In genomic region chr13:79480954-79481684, GRCh38 we compare ENCODE assay signal across 8 cellular contexts. TPM values are rescaled to one million over a fixed set of nuclear protein-coding genes. Genes with fewer than 3 reads are reported as not detected.
DNase-seq lines count a peak whose midpoint lies in the region; ATAC-seq lines count a peak whose summit lies in the region.

Gene NDFIP2, plus strand, starts transcription at chr13:79481155. Its CDS starts 49 bp downstream, at chr13:79481204.

- peak within 1 kb of the TSS; percentile 5 for H3K4ac ChIP-seq in mesendoderm (ENCODE audit: low read depth, low read length)

- H3K9me3 Mint-ChIP-seq in CD8-positive, alpha-beta memory T cell: no peaks in the 10 kb centered on the region
- H3K9me3 Mint-ChIP-seq in activated CD8-positive, alpha-beta memory T cell treated with anti-CD3 and anti-CD28 coated beads, Interleukin-2, amount 10 ng/mL, durations not matched to agents 7 days and 5 days (ENCODE audit: low read depth): no peaks in the 10 kb centered on the region

- H3K9ac ChIP-seq in endocrine pancreas (ENCODE audit: control insufficient read depth, insufficient read depth, low read length) (peak within 1 kb of the TSS; percentile 97), mesendoderm (ENCODE audit: low read length) (peak within 1 kb of the TSS; percentile 79)

- CTCF ChIA-PET in CD8-positive, alpha-beta memory T cell (lab: Charles Lee): interaction anchor here (0.8 to 2.4 kb wide), 10 partner anchors 13 to 90 kb away, joined by 3 to 16 read pairs (median 4); no protein-coding TSS in a partner anchor
- CTCF ChIA-PET in activated CD8-positive, alpha-beta memory T cell treated with anti-CD3 and anti-CD28 coated beads, Interleukin-2, amount 10 ng/mL, durations not matched to agents 7 days and 5 days (lab: Charles Lee): interaction anchor here (0.6 to 5.0 kb wide), 25 partner anchors 11 to 89 kb away, joined by 3 to 41 read pairs (median 4); partner anchors contain the start of gene RBM26

- no peaks in the 10 kb centered on the region for H3K9me3 ChIP-seq in CD8-positive, alpha-beta memory T cell (ENCODE audit: low read length)
- H3K9me3 ChIP-seq in endocrine pancreas (ENCODE audit: control insufficient read depth, low read length): no peaks in the 10 kb centered on the region

- no peak within 1 kb of the TSS for H2BK120ac ChIP-seq in mesendoderm (ENCODE audit: low read depth, low read length)

- ATAC-seq in GM19468 (IDR thresholded peaks at IDR 0.05; ENCODE audit: extremely low read depth, unreplicated experiment): peak; percentile 86
- peak; percentile 83 for ATAC-seq in activated CD8-positive, alpha-beta memory T cell treated with anti-CD3 and anti-CD28 coated beads, Interleukin-2, amount 10 ng/mL, durations not matched to agents 7 days and 5 days

- peaks cover 22 to 48% (median 45%) of the 10 kb centered on the region in 3 donors for H3K4me1 Mint-ChIP-seq in CD8-positive, alpha-beta memory T cell
- H3K4me1 Mint-ChIP-seq in activated CD8-positive, alpha-beta memory T cell treated with anti-CD3 and anti-CD28 coated beads, Interleukin-2, amount 10 ng/mL, durations not matched to agents 7 days and 5 days: peaks cover 52% of the 10 kb centered on the region

- H3K56ac ChIP-seq in mesendoderm (ENCODE audit: low read length): peak within 1 kb of the TSS; percentile 91

- H3K18ac ChIP-seq in mesendoderm (ENCODE audit: low read length): peak within 1 kb of the TSS; percentile 15

- H3K79me2 ChIP-seq in mesendoderm (ENCODE audit: control insufficient read depth, insufficient read depth, low read length): peaks cover 18% of the 10 kb centered on the region

- H4K5ac ChIP-seq in mesendoderm (ENCODE audit: low read length): no peak within 1 kb of the TSS

- H3K27ac Mint-ChIP-seq in CD8-positive, alpha-beta memory T cell: peak within 1 kb of the TSS; percentile 83 to 96 (median 90)
- peak within 1 kb of the TSS; percentile 84 for H3K27ac Mint-ChIP-seq in activated CD8-positive, alpha-beta memory T cell treated with anti-CD3 and anti-CD28 coated beads, Interleukin-2, amount 10 ng/mL, durations not matched to agents 7 days and 5 days

- peak within 1 kb of the TSS; percentile 87 to 93 (median 92) for H3K4me3 Mint-ChIP-seq in CD8-positive, alpha-beta memory T cell
- H3K4me3 Mint-ChIP-seq in activated CD8-positive, alpha-beta memory T cell treated with anti-CD3 and anti-CD28 coated beads, Interleukin-2, amount 10 ng/mL, durations not matched to agents 7 days and 5 days: peak within 1 kb of the TSS; percentile 91

- peaks cover 0 to 1% of the 10 kb centered on the region in 2 donors for H3K27me3 Mint-ChIP-seq in CD8-positive, alpha-beta memory T cell
- H3K27me3 Mint-ChIP-seq in activated CD8-positive, alpha-beta memory T cell treated with anti-CD3 and anti-CD28 coated beads, Interleukin-2, amount 10 ng/mL, durations not matched to agents 7 days and 5 days: peaks cover 12% of the 10 kb centered on the region

- peak within 1 kb of the TSS; percentile 68 for H3K27ac ChIP-seq in CD8-positive, alpha-beta memory T cell (ENCODE audit: low read depth, low read length)
- H3K27ac ChIP-seq in mesendoderm (ENCODE audit: low read depth, low read length): peak within 1 kb of the TSS; percentile 78

- H3K36me3 ChIP-seq in CD8-positive, alpha-beta memory T cell (ENCODE audit: insufficient read depth, low read length): no peaks in the 10 kb centered on the region
- H3K36me3 ChIP-seq in endocrine pancreas (ENCODE audit: control insufficient read depth, insufficient read depth, low read length) (no peaks in the 10 kb centered on the region), mesendoderm (ENCODE audit: control insufficient read depth, insufficient read depth, low read length) (no peaks in the 10 kb centered on the region)

- H2AK5ac ChIP-seq in mesendoderm (ENCODE audit: low read length): no peak within 1 kb of the TSS

- peak within 1 kb of the TSS; percentile 84 for H3K4me2 ChIP-seq in mesendoderm (ENCODE audit: low read length)

- H3K4me1 ChIP-seq in CD8-positive, alpha-beta memory T cell (ENCODE audit: insufficient read depth, low read length): peaks cover 24% of the 10 kb centered on the region
- H3K4me1 ChIP-seq in endocrine pancreas (ENCODE audit: control insufficient read depth, insufficient read depth, low read length): peaks cover 25% of the 10 kb centered on the region
- H3K4me1 ChIP-seq in mesendoderm (ENCODE audit: control insufficient read depth, low read depth, low read length): peaks cover 5% of the 10 kb centered on the region

- DNase-seq in CD8-positive, alpha-beta memory T cell: peak; percentile 76 to 88 (median 84)
- DNase-seq in HT-29 (ENCODE audit: low spot score) (peak; percentile 91), NOMO-1 treated with DMSO at 0.1 percent for 48 hours (lab: John Stamatoyannopoulos, UW; ENCODE audit: unreplicated experiment) (peak; percentile 46), mesendoderm (peak; percentile 86)
- peak; percentile 91 for DNase-seq in activated CD8-positive, alpha-beta memory T cell treated with anti-CD3 and anti-CD28 coated beads, Interleukin-2, amount 10 ng/mL, durations not matched to agents 7 days and 5 days
- DNase-seq in stimulated activated CD8-positive, alpha-beta memory T cell treated with anti-CD3 and anti-CD28 coated beads, Interleukin-15, amount 100 ng/mL, for 1 hour (ENCODE audit: low read depth): peak; percentile 70

- H3K36me3 Mint-ChIP-seq in CD8-positive, alpha-beta memory T cell: peaks cover 0 to 3% (median 2%) of the 10 kb centered on the region in 3 donors
- H3K36me3 Mint-ChIP-seq in activated CD8-positive, alpha-beta memory T cell treated with anti-CD3 and anti-CD28 coated beads, Interleukin-2, amount 10 ng/mL, durations not matched to agents 7 days and 5 days: peaks cover 21% of the 10 kb centered on the region

- WGBS in mesendoderm (ENCODE audit: extremely low coverage, insufficient coverage, low lambda C conversion rate): no CpG with 5 or more reads among the region's 74 CpGs

- H3K4me3 ChIP-seq in CD8-positive, alpha-beta memory T cell (ENCODE audit: low read length): peak within 1 kb of the TSS; percentile 77
- H3K4me3 ChIP-seq in endocrine pancreas (ENCODE audit: control insufficient read depth, insufficient read depth, low read length): peak within 1 kb of the TSS; percentile 99
- peak within 1 kb of the TSS; percentile 89 for H3K4me3 ChIP-seq in mesendoderm (ENCODE audit: low read length)

- H3K79me1 ChIP-seq in mesendoderm (ENCODE audit: low read length): peaks cover 2% of the 10 kb centered on the region

- H3K27me3 ChIP-seq in CD8-positive, alpha-beta memory T cell (ENCODE audit: insufficient read depth, low read length, poor library complexity, severe bottlenecking): no peaks in the 10 kb centered on the region
- H3K27me3 ChIP-seq in endocrine pancreas (ENCODE audit: control insufficient read depth, insufficient read depth, low read length): no peaks in the 10 kb centered on the region
- no peaks in the 10 kb centered on the region for H3K27me3 ChIP-seq in mesendoderm (ENCODE audit: insufficient read depth, low read length, poor library complexity)

- H2BK5ac ChIP-seq in mesendoderm (ENCODE audit: low read length): no peak within 1 kb of the TSS

- peak within 1 kb of the TSS; percentile 7 for H3K23ac ChIP-seq in mesendoderm (ENCODE audit: low read length)

- H4K8ac ChIP-seq in mesendoderm (ENCODE audit: low read depth, low read length): no peak within 1 kb of the TSS

- POLR2A ChIA-PET in CD8-positive, alpha-beta memory T cell (lab: Charles Lee): interaction anchor here (1.5 kb wide), 1 partner anchor 75 kb away, joined by 8 read pairs; the partner anchor contains the start of gene RBM26

- H2BK15ac ChIP-seq in mesendoderm (replicated peaks; ENCODE audit: low read depth): no peak within 1 kb of the TSS

RNA-seq across cellular contexts. Expression of gene NDFIP2, which starts in this region (rescaled TPM):
- total RNA-seq in CD8-positive, alpha-beta memory T cell: 100 to 1,000 TPM in 1 of 2 experiments, 10 to 100 TPM in 1; 94.4 to 102 TPM
- polyA plus RNA-seq in CD8-positive, alpha-beta memory T cell: 5.6 TPM
- 26.9 and 29.2 TPM in 2 replicates for total RNA-seq in HT-29 (2014; rRNA removed; shearing (Covaris generic))
- 100 to 1,000 TPM in 1 of 2 experiments, 10 to 100 TPM in 1; 50.8 to 124 TPM for total RNA-seq in activated CD8-positive, alpha-beta memory T cell treated with anti-CD3 and anti-CD28 coated beads, Interleukin-2, amount 10 ng/mL, durations not matched to agents 7 days and 5 days
- polyA plus RNA-seq in mesendoderm (2013, experiment 1 of 2): 19.6 TPM
- 22.7 TPM for polyA plus RNA-seq in mesendoderm (2013, experiment 2 of 2)

Comparison
In these comparisons a context has a peak if more than half of its experiments do, and no peak if none do; other contexts are left out.
1. Peak in every context shown above with its lines: DNase-seq, ATAC-seq, H3K4me3 ChIP-seq and H3K27ac ChIP-seq.